Comparison of ENCODE assay signal across 10 cellular contexts in the genomic region with DNA sequence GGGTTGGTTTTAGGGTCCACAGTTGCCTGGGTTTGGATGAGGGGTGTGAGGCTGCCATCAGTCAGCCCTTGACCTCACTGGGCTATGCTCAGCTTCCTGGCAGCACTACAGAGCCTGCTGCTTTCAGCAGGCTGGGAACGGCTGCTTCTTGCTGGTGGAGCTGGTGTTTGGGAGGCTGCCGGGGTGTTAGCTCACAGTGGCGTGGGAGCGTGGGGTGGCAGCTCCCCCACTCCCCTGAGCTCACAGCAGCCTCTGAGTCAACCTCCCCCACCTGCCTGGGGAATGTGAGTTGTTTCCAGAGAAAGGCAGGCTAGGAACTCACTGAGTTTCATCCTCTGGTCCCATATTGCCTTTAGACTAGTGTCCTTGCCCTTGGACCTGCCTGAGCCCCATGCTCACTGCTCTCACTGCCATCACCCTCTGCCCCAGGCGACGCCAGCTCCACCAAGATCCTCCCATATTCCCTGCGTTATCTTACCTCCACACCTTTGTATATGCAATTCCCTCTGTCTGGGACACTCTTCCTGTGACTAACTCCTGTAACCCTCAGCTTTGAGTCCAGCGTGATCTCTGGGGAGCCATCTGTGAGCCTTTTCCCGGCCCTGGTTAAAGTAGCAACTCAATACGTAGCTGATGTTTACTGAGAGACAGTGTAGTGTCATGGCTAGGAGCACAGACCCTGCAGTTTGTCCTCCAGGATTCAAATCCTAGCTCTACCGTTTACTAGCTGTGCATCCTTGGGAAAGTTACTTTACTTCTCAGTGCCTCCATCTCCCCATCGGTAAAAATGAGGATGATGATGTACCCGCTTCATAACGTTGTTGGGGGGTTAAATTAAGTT. TPM values are rescaled to one million over a fixed set of nuclear protein-coding genes. Genes with fewer than 3 reads are reported as not detected.
DNase-seq lines count a peak whose midpoint lies in the region; ATAC-seq and TF ChIP-seq lines count a peak whose summit lies in the region.
"Had no signal": no experiment of that assay in that cellular context is flagged by ENCODE, and none has a peak within 500 bp of the region (broad histone marks: within the 10 kb centered on the region; RNA-seq: fewer than 3 reads in every experiment).

No MANE protein-coding gene starts in this region.

- TF ChIP-seq CTCF in upper lobe of right lung (IDR thresholded peaks at IDR 0.05) (no peak), brain microvascular endothelial cell (IDR thresholded peaks at IDR 0.05; ENCODE audit: low read depth, low read length, missing control alignments) (no peak)

- peaks cover 4% of the 10 kb centered on the region for H3K4me1 ChIP-seq in upper lobe of right lung

- no peaks in the 10 kb centered on the region for H3K36me3 ChIP-seq in upper lobe of right lung
- no peaks in the 10 kb centered on the region for H3K36me3 ChIP-seq in brain microvascular endothelial cell (replicated peaks)

- H3K36me3 Mint-ChIP-seq in activated naive CD8-positive, alpha-beta T cell: peaks cover 35% of the 10 kb centered on the region

- peaks cover 5% of the 10 kb centered on the region for H3K27me3 ChIP-seq in upper lobe of right lung
- H3K27me3 ChIP-seq in brain microvascular endothelial cell (replicated peaks): no peaks in the 10 kb centered on the region

- H3K27me3 Mint-ChIP-seq in activated naive CD8-positive, alpha-beta T cell: no peaks in the 10 kb centered on the region

- H3K4me3 ChIP-seq in upper lobe of right lung (no peak overlapping the region), brain microvascular endothelial cell (ENCODE audit: low read depth, low read length) (no peak overlapping the region)

- H3K4me3 Mint-ChIP-seq in activated naive CD8-positive, alpha-beta T cell: peak overlapping the region; percentile 36

- no peaks in the 10 kb centered on the region for H3K9me3 Mint-ChIP-seq in activated naive CD8-positive, alpha-beta T cell (ENCODE audit: low read depth)

- peak overlapping the region; percentile 100 for H3K27ac Mint-ChIP-seq in activated naive CD8-positive, alpha-beta T cell

- intact Hi-C loops in upper lobe of right lung (cut with DNase I): no loop called here

- in situ Hi-C loops in brain microvascular endothelial cell (cut with HindIII; ENCODE audit: low pct_ligation_motif_present, low sequenced_read_pairs): no loop called here

- H3K9me3 ChIP-seq in upper lobe of right lung: no peaks in the 10 kb centered on the region

- H3K4me1 Mint-ChIP-seq in activated naive CD8-positive, alpha-beta T cell (ENCODE audit: low read depth): peaks cover 71% of the 10 kb centered on the region

- peak; percentile 61 for DNase-seq in activated naive CD4-positive, alpha-beta T cell treated with Interleukin-2 at 50 U/mL for 16 hours
- DNase-seq in activated naive CD4-positive, alpha-beta T cell (lab: John Stamatoyannopoulos, UW): no peak
- DNase-seq in middle frontal gyrus (ENCODE audit: extremely low spot score, low spot score) (peak; percentile 19), upper lobe of right lung (no peak), NCI-H510A treated with DMSO at 0.1 percent for 48 hours (lab: John Stamatoyannopoulos, UW) (no peak), mesenteric fat pad (ENCODE audit: low spot score) (no peak), brain microvascular endothelial cell (no peak)
- DNase-seq: HCEC 1CT, SW 1271 had no signal

- peak; percentile 16 for ATAC-seq in upper lobe of right lung

- peak overlapping the region; percentile 17 for H3K27ac ChIP-seq in upper lobe of right lung
- H3K27ac ChIP-seq in brain microvascular endothelial cell: no peak overlapping the region

RNA-seq across cellular contexts. Expression of a gene that starts 34.8 kb away (rescaled TPM):
- total RNA-seq in upper lobe of right lung: 22.1 TPM
- 24.3 TPM for total RNA-seq in mesenteric fat pad

Comparison
In these comparisons a context has a peak if more than half of its experiments do, and no peak if none do; other contexts are left out.
1. DNase-seq: peak in activated naive CD4-positive, alpha-beta T cell treated with Interleukin-2 at 50 U/mL for 16 hours (single experiment) and middle frontal gyrus (single experiment); none in activated naive CD4-positive, alpha-beta T cell (0 of 4), upper lobe of right lung (single experiment), NCI-H510A treated with DMSO at 0.1 percent for 48 hours (single experiment), mesenteric fat pad (single experiment) and brain microvascular endothelial cell (single experiment).